ENCODE assay signal across 1 cellular context in the genomic region with DNA sequence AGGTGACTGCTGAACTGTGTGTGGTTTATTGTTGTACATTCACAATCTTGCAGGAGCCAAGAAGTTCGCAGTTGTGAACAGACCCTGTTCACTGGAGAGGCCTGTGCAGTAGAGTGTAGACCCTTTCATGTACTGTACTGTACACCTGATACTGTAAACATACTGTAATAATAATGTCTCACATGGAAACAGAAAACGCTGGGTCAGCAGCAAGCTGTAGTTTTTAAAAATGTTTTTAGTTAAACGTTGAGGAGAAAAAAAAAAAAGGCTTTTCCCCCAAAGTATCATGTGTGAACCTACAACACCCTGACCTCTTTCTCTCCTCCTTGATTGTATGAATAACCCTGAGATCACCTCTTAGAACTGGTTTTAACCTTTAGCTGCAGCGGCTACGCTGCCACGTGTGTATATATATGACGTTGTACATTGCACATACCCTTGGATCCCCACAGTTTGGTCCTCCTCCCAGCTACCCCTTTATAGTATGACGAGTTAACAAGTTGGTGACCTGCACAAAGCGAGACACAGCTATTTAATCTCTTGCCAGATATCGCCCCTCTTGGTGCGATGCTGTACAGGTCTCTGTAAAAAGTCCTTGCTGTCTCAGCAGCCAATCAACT.
A peak's percentile ranks its signal among the peaks of the same experiment; 100 is the strongest.
TF ChIP-seq lines count a peak whose summit lies in the region.

No MANE protein-coding gene starts in this region.

TF ChIP-seq in HepG2, 621 proteins besides CTCF, POLR2A, EP300 and RAD21:
- TF ChIP-seq, protein P1, sequence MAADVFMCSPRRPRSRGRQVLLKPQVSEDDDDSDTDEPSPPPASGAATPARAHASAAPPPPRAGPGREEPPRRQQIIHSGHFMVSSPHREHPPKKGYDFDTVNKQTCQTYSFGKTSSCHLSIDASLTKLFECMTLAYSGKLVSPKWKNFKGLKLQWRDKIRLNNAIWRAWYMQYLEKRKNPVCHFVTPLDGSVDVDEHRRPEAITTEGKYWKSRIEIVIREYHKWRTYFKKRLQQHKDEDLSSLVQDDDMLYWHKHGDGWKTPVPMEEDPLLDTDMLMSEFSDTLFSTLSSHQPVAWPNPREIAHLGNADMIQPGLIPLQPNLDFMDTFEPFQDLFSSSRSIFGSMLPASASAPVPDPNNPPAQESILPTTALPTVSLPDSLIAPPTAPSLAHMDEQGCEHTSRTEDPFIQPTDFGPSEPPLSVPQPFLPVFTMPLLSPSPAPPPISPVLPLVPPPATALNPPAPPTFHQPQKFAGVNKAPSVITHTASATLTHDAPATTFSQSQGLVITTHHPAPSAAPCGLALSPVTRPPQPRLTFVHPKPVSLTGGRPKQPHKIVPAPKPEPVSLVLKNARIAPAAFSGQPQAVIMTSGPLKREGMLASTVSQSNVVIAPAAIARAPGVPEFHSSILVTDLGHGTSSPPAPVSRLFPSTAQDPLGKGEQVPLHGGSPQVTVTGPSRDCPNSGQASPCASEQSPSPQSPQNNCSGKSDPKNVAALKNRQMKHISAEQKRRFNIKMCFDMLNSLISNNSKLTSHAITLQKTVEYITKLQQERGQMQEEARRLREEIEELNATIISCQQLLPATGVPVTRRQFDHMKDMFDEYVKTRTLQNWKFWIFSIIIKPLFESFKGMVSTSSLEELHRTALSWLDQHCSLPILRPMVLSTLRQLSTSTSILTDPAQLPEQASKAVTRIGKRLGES (CRISPR knock-in tag; IDR thresholded peaks at IDR 0.05; ENCODE audit: borderline replicate concordance): no peak
- TF ChIP-seq ZNF567 (CRISPR knock-in tag; IDR thresholded peaks at IDR 0.05; ENCODE audit: borderline replicate concordance) (no peak), KLF12 (CRISPR knock-in tag; IDR thresholded peaks at IDR 0.05; ENCODE audit: borderline replicate concordance) (no peak), YEATS2 (CRISPR knock-in tag; IDR thresholded peaks at IDR 0.05; ENCODE audit: borderline replicate concordance) (no peak), FOXA1 (IDR thresholded peaks at IDR 0.05) (no peak), FOXA1 (CRISPR knock-in tag; IDR thresholded peaks at IDR 0.05) (no peak), MAFF (IDR thresholded peaks at IDR 0.05; ENCODE audit: low read depth, low read length) (peak; percentile 73), GFI1 (CRISPR knock-in tag; IDR thresholded peaks at IDR 0.05; ENCODE audit: borderline replicate concordance) (no peak), ZNF598 (CRISPR knock-in tag; IDR thresholded peaks at IDR 0.05; ENCODE audit: borderline replicate concordance) (no peak), MZF1 (CRISPR knock-in tag; IDR thresholded peaks at IDR 0.05; ENCODE audit: borderline replicate concordance) (no peak), TAF15 (IDR thresholded peaks at IDR 0.05; ENCODE audit: low read depth, low read length, poor library complexity, severe bottlenecking) (no peak), ZNF274 (CRISPR knock-in tag; IDR thresholded peaks at IDR 0.05) (no peak), MAFK (conservative IDR thresholded peaks at IDR 0.05 in 1 of 2, IDR thresholded peaks at IDR 0.05 in 1 of 2; ENCODE audit: low read length in 2 of 2) (peak; percentile 68 to 78), RBM22 (optimal IDR thresholded peaks at IDR 0.05; ENCODE audit: low read length) (peak; percentile 56)
- TF ChIP-seq, protein P2, sequence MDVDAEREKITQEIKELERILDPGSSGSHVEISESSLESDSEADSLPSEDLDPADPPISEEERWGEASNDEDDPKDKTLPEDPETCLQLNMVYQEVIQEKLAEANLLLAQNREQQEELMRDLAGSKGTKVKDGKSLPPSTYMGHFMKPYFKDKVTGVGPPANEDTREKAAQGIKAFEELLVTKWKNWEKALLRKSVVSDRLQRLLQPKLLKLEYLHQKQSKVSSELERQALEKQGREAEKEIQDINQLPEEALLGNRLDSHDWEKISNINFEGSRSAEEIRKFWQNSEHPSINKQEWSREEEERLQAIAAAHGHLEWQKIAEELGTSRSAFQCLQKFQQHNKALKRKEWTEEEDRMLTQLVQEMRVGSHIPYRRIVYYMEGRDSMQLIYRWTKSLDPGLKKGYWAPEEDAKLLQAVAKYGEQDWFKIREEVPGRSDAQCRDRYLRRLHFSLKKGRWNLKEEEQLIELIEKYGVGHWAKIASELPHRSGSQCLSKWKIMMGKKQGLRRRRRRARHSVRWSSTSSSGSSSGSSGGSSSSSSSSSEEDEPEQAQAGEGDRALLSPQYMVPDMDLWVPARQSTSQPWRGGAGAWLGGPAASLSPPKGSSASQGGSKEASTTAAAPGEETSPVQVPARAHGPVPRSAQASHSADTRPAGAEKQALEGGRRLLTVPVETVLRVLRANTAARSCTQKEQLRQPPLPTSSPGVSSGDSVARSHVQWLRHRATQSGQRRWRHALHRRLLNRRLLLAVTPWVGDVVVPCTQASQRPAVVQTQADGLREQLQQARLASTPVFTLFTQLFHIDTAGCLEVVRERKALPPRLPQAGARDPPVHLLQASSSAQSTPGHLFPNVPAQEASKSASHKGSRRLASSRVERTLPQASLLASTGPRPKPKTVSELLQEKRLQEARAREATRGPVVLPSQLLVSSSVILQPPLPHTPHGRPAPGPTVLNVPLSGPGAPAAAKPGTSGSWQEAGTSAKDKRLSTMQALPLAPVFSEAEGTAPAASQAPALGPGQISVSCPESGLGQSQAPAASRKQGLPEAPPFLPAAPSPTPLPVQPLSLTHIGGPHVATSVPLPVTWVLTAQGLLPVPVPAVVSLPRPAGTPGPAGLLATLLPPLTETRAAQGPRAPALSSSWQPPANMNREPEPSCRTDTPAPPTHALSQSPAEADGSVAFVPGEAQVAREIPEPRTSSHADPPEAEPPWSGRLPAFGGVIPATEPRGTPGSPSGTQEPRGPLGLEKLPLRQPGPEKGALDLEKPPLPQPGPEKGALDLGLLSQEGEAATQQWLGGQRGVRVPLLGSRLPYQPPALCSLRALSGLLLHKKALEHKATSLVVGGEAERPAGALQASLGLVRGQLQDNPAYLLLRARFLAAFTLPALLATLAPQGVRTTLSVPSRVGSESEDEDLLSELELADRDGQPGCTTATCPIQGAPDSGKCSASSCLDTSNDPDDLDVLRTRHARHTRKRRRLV (CRISPR knock-in tag; IDR thresholded peaks at IDR 0.05): no peak
- TF ChIP-seq, protein P3, sequence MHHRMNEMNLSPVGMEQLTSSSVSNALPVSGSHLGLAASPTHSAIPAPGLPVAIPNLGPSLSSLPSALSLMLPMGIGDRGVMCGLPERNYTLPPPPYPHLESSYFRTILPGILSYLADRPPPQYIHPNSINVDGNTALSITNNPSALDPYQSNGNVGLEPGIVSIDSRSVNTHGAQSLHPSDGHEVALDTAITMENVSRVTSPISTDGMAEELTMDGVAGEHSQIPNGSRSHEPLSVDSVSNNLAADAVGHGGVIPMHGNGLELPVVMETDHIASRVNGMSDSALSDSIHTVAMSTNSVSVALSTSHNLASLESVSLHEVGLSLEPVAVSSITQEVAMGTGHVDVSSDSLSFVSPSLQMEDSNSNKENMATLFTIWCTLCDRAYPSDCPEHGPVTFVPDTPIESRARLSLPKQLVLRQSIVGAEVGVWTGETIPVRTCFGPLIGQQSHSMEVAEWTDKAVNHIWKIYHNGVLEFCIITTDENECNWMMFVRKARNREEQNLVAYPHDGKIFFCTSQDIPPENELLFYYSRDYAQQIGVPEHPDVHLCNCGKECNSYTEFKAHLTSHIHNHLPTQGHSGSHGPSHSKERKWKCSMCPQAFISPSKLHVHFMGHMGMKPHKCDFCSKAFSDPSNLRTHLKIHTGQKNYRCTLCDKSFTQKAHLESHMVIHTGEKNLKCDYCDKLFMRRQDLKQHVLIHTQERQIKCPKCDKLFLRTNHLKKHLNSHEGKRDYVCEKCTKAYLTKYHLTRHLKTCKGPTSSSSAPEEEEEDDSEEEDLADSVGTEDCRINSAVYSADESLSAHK (CRISPR knock-in tag; IDR thresholded peaks at IDR 0.05; ENCODE audit: borderline replicate concordance): no peak
